In genomic region chr2:241764272-241765241, GRCh38 we compare ENCODE assay signal across 13 cellular contexts. TPM values are rescaled to one million over a fixed set of nuclear protein-coding genes. Genes with fewer than 3 reads are reported as not detected.
DNase-seq lines count a peak whose midpoint lies in the region; ATAC-seq and TF ChIP-seq lines count a peak whose summit lies in the region.
"Had no signal": no experiment of that assay in that cellular context is flagged by ENCODE, and none has a peak within 500 bp of the region (broad histone marks: within the 10 kb centered on the region; RNA-seq: fewer than 3 reads in every experiment).

No MANE protein-coding gene starts in this region.

- H3K4me1 ChIP-seq in heart left ventricle: no peaks in the 10 kb centered on the region
- no peaks in the 10 kb centered on the region for H3K4me1 ChIP-seq in OCI-LY7 (ENCODE audit: insufficient read depth, low read length, poor library complexity, severe bottlenecking)
- H3K4me1 ChIP-seq: esophagus muscularis mucosa had no signal

- H2AFZ ChIP-seq in OCI-LY7 (ENCODE audit: low read length): no peak overlapping the region

- H3K79me2 ChIP-seq in OCI-LY7 (ENCODE audit: insufficient read depth, low read depth, low read length): no peaks in the 10 kb centered on the region

- CTCF ChIA-PET in WTC11 (lab: Charles Lee): interaction anchor here (0.7 to 1.7 kb wide), 5 partner anchors 31 to 114 kb away, joined by 3 to 12 read pairs (median 6); partner anchors contain the start of gene ING5
- CTCF ChIA-PET in OCI-LY7 (lab: Charles Lee; ENCODE audit: unreplicated experiment): no interaction called here

- H3K9me3 ChIP-seq in heart left ventricle (peaks cover 0 to 4% (median 0%) of the 10 kb centered on the region in 12 donors), OCI-LY7 (ENCODE audit: low read length) (no peaks in the 10 kb centered on the region)
- H3K9me3 ChIP-seq: esophagus muscularis mucosa had no signal

- H4K20me1 ChIP-seq in OCI-LY7 (ENCODE audit: insufficient read depth, low read length): no peaks in the 10 kb centered on the region

- H3K36me3 ChIP-seq in heart left ventricle (peaks cover 0 to 17% (median 5%) of the 10 kb centered on the region in 9 donors), OCI-LY7 (ENCODE audit: insufficient read depth, low read length) (peaks cover 12% of the 10 kb centered on the region)

- H3K4me3 Mint-ChIP-seq in WTC11 (no peak overlapping the region), type B pancreatic cell (peak overlapping the region; percentile 65)

- no peak for ATAC-seq in Right ventricle myocardium inferior
- ATAC-seq in heart left ventricle: no peak
- ATAC-seq in WTC11: peak; percentile 69
- ATAC-seq: stimulated activated naive CD8-positive, alpha-beta T cell treated with anti-CD3 and anti-CD28 coated beads, Interleukin-15, Interleukin-2, amounts not matched to agents 100 U/mL and 50 U/mL, for 24 hours had no signal

- H3K4me1 Mint-ChIP-seq in WTC11 (peaks cover 5% of the 10 kb centered on the region; the same call in 1 of the 2 replicates), type B pancreatic cell (ENCODE audit: unreplicated experiment) (peaks cover 21% of the 10 kb centered on the region)

- intact Hi-C loops in Right ventricle myocardium inferior (cut with DNase I) (no loop called here), heart left ventricle (cut with DNase I) (no loop called here), OCI-LY7 (cut with micrococcal nuclease; ENCODE audit: unreplicated experiment) (no loop called here)

- no peak for TF ChIP-seq POLR2A in heart left ventricle (IDR thresholded peaks at IDR 0.05)

- peaks cover 3% of the 10 kb centered on the region; the same call in 1 of the 2 replicates for H3K27me3 Mint-ChIP-seq in WTC11 (ENCODE audit: low read depth)
- H3K27me3 Mint-ChIP-seq in type B pancreatic cell: no peaks in the 10 kb centered on the region

- peaks cover 9% of the 10 kb centered on the region for H3K9me3 Mint-ChIP-seq in WTC11
- H3K9me3 Mint-ChIP-seq in type B pancreatic cell: no peaks in the 10 kb centered on the region

- H3K9me2 ChIP-seq in OCI-LY7 (ENCODE audit: insufficient read depth, low read length): no peaks in the 10 kb centered on the region

- POLR2A ChIA-PET in WTC11 (lab: Charles Lee): interaction anchor here (0.6 kb wide), 1 partner anchor 56 kb away, joined by 3 read pairs; no protein-coding TSS in a partner anchor
- POLR2A ChIA-PET in OCI-LY7 (lab: Charles Lee): no interaction called here

- H3K27ac Mint-ChIP-seq in WTC11 (no peak overlapping the region; the same call in 1 of the 2 replicates), type B pancreatic cell (peak overlapping the region; percentile 95)

- WGBS in heart left ventricle, 4 donors: 86 to 93% (median 89%) methylated on average over 13 to 27 of the region's 27 CpGs

- H3K36me3 Mint-ChIP-seq in WTC11 (peaks cover 13% of the 10 kb centered on the region), type B pancreatic cell (peaks cover 13% of the 10 kb centered on the region)

- H3K4me2 ChIP-seq in OCI-LY7 (ENCODE audit: low read length): no peak overlapping the region

- TF ChIP-seq CTCF in heart left ventricle (IDR thresholded peaks at IDR 0.05): no peak
- no peak for TF ChIP-seq CTCF in WTC11 (IDR thresholded peaks at IDR 0.05)
- TF ChIP-seq CTCF in type B pancreatic cell (conservative IDR thresholded peaks at IDR 0.05): no peak
- no peak for TF ChIP-seq CTCF in OCI-LY7 (conservative IDR thresholded peaks at IDR 0.05; ENCODE audit: low read length)

- DNase-seq in Right ventricle myocardium inferior (ENCODE audit: missing footprints): peak; percentile 33
- DNase-seq in heart left ventricle: no peak
- DNase-seq in WTC11 (ENCODE audit: low spot score): peak; percentile 27
- peak; percentile 69 for DNase-seq in left kidney (ENCODE audit: low read depth, low spot score)
- peak; percentile 66 for DNase-seq in type B pancreatic cell (ENCODE audit: extremely low spot score, unreplicated experiment)
- DNase-seq in CD1c-positive myeloid dendritic cell (ENCODE audit: extremely low spot score): no peak
- no peak for DNase-seq in OCI-LY7 (ENCODE audit: low spot score)
- no peak for DNase-seq in cortex of kidney (lab: John Stamatoyannopoulos, UW)
- DNase-seq: caudate nucleus; RPMI8226; stimulated activated CD4-positive, alpha-beta T cell treated with anti-CD3 and anti-CD28 coated beads, Interleukin-4, amount 100 ng/mL, for 4 hours; stimulated activated naive CD8-positive, alpha-beta T cell treated with anti-CD3 and anti-CD28 coated beads, Interleukin-15, Interleukin-2, amounts not matched to agents 100 U/mL and 50 U/mL, for 24 hours had no signal

- no peak overlapping the region for H3K27ac ChIP-seq in heart left ventricle
- no peak overlapping the region for H3K27ac ChIP-seq in OCI-LY7 (ENCODE audit: low read depth, low read length, poor library complexity, severe bottlenecking)
- H3K27ac ChIP-seq: esophagus muscularis mucosa had no signal

- BruUV-seq in OCI-LY7 (replicated peaks; lab: Mats Ljungman, UMichigan): no TSS peak

- H3K4me3 ChIP-seq in heart left ventricle: no peak overlapping the region
- H3K4me3 ChIP-seq in OCI-LY7 (ENCODE audit: low read depth, low read length, poor library complexity, severe bottlenecking): no peak overlapping the region
- H3K4me3 ChIP-seq: esophagus muscularis mucosa had no signal

- no peaks in the 10 kb centered on the region for H3K27me3 ChIP-seq in heart left ventricle
- H3K27me3 ChIP-seq: esophagus muscularis mucosa had no signal

TF ChIP-seq in WTC11, 78 proteins besides CTCF, POLR2A, EP300 and RAD21 (continues in another document):
- TF ChIP-seq MYBL2 (CRISPR knock-in tag; IDR thresholded peaks at IDR 0.05) (no peak), E2F1 (CRISPR knock-in tag; IDR thresholded peaks at IDR 0.05) (no peak), ERG (CRISPR knock-in tag; IDR thresholded peaks at IDR 0.05) (no peak), JUN (CRISPR knock-in tag; IDR thresholded peaks at IDR 0.05) (no peak), ZNF138 (CRISPR knock-in tag; conservative IDR thresholded peaks at IDR 0.05) (no peak), KAT7 (CRISPR knock-in tag; IDR thresholded peaks at IDR 0.05; ENCODE audit: borderline replicate concordance) (no peak), SP1 (CRISPR knock-in tag; conservative IDR thresholded peaks at IDR 0.05) (no peak)
- TF ChIP-seq, protein P1, sequence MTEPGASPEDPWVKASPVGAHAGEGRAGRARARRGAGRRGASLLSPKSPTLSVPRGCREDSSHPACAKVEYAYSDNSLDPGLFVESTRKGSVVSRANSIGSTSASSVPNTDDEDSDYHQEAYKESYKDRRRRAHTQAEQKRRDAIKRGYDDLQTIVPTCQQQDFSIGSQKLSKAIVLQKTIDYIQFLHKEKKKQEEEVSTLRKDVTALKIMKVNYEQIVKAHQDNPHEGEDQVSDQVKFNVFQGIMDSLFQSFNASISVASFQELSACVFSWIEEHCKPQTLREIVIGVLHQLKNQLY (CRISPR knock-in tag; IDR thresholded peaks at IDR 0.05): no peak

RNA-seq across cellular contexts. Expression of gene GAL3ST2, which starts 12.1 kb away (rescaled TPM):
- not detected for total RNA-seq in Right ventricle myocardium inferior
- total RNA-seq in heart left ventricle: 1 to 10 TPM in 1 of 9 donors, under 1 TPM in 1, not detected in 7; 0.21 to 1.7 TPM
- not detected for polyA plus RNA-seq in heart left ventricle
- 0.73 to 0.98 TPM (median 0.78 TPM) in 3 replicates for total RNA-seq in WTC11 (2021)
- total RNA-seq in type B pancreatic cell (ENCODE audit: low replicate concordance): 0.19 and 0.29 TPM in 2 replicates
- total RNA-seq in OCI-LY7 (2014; rRNA removed; shearing (Covaris generic)): not detected in 2 replicates
- 1.1 TPM in 2 replicates for total RNA-seq in OCI-LY7 (2022)

RNA-seq across cellular contexts. Expression of gene D2HGDH, which starts 30.1 kb away (rescaled TPM):
- total RNA-seq in Right ventricle myocardium inferior (19.6 TPM), heart left ventricle (10 to 100 TPM in 8 of 9 donors, 1 to 10 TPM in 1; 9.2 to 24.1 (median 20.9) TPM), WTC11 (2021) (22.7 to 28.1 TPM (median 26.8 TPM) in 3 replicates), type B pancreatic cell (ENCODE audit: low replicate concordance) (17.3 and 36.0 TPM in 2 replicates), OCI-LY7 (2022) (54.7 and 68.1 TPM in 2 replicates)
- 10 to 100 TPM in 1 of 2 donors, 1 to 10 TPM in 1; 7.6 to 19.8 TPM for polyA plus RNA-seq in heart left ventricle
- total RNA-seq in OCI-LY7 (2014; rRNA removed; shearing (Covaris generic)): 19.4 and 23.2 TPM in 2 replicates

RNA-seq across cellular contexts. Expression of gene NEU4, which starts 44.4 kb away (rescaled TPM):
- 0.30 TPM for total RNA-seq in Right ventricle myocardium inferior
- total RNA-seq in heart left ventricle: 1 to 10 TPM in 1 of 9 donors, under 1 TPM in 4, not detected in 4; 0.21 to 1.4 (median 0.45) TPM
- polyA plus RNA-seq in heart left ventricle: under 1 TPM; 0.07 to 0.50 TPM
- total RNA-seq in WTC11 (2021): 2.2 to 4.1 TPM (median 3.0 TPM) in 3 replicates
- 0.19 and 0.51 TPM in 2 replicates for total RNA-seq in type B pancreatic cell (ENCODE audit: low replicate concordance)
- total RNA-seq in OCI-LY7 (2014; rRNA removed; shearing (Covaris generic)): not detected in 2 replicates
- 0.50 and 0.84 TPM in 2 replicates for total RNA-seq in OCI-LY7 (2022)

Comparison
In these comparisons a context has a peak if more than half of its experiments do, and no peak if none do; other contexts are left out.
1. DNase-seq: peak in Right ventricle myocardium inferior (single experiment), WTC11 (single experiment), left kidney (single experiment) and type B pancreatic cell (single experiment); none in heart left ventricle (0 of 5), CD1c-positive myeloid dendritic cell (single experiment), OCI-LY7 (single experiment) and cortex of kidney (single experiment).